8 cellular contexts compared by ENCODE assay signal in the genomic region with DNA sequence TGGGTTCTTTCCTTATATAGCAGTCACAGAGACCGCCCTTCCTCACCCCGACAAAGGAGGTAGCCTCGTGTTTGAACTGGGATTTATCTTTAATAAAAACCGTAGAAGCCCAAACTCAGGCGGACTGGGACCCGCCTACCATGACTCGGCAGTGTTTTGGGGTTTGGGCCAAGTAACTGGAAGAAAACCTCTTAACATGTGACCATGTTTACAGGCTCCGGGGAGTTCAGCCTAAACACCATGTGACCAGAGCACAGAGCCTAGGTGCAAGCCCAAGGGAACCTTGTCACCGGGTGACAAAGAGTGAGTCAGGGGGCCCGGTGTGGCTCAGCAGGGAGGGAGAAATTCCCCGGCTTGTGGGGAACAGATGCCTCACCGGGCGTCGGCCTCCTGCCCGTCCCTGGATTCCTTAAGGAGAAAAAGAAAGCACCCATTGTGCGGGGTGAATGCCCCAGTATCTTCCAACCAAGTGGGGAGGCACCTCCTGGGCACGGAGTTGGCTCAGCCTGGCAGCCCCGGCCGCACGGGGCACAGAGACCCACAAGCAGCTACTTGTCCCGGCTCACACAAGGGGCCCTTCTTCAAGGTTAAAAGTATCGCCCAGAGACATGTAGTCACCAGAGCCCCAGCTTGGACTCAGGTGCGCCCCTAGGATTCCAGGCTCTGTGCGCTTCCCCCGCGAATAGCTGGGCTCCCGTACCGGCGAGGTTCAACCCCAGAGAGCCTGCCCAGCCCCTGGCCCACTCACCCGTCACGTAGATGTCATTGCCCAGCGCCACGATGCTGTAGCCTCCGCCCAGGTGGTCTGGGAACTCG. TPM values are rescaled to one million over a fixed set of nuclear protein-coding genes. Genes with fewer than 3 reads are reported as not detected.
DNase-seq lines count a peak whose midpoint lies in the region; ATAC-seq and TF ChIP-seq lines count a peak whose summit lies in the region.

No MANE protein-coding gene starts in this region.

- peak overlapping the region; percentile 80 for H3K9ac ChIP-seq in SK-N-SH

- peak in 1 of 2 experiments; percentile 12; a peak in 1 of 4 replicates for TF ChIP-seq EP300 in SK-N-SH (IDR thresholded peaks at IDR 0.05; ENCODE audit: borderline replicate concordance in 1 of 2, low read depth in 1 of 2, low read length in 1 of 2)

- intact Hi-C loops in thyroid gland (cut with DNase I) = loop anchor here (2.0 kb wide), 1 partner anchor 14 kb away; no protein-coding TSS in a partner anchor

- H3K4me1 ChIP-seq in SK-N-SH (ENCODE audit: control insufficient read depth in 1 of 2, insufficient read depth in 2 of 2, low read depth in 1 of 2, low read length in 1 of 2) (peaks cover 10 to 26% of the 10 kb centered on the region in 2 experiments; a peak in 2 of 4 replicates), thyroid gland (peaks cover 39 to 62% of the 10 kb centered on the region in 2 donors)

- DNase-seq in DMS79 treated with DMSO at 0.1 percent for 48 hours (lab: John Stamatoyannopoulos, UW) (peak; percentile 31), DMS79 (lab: John Stamatoyannopoulos, UW) (no peak), SK-N-SH (peak; percentile 63), germinal center (ENCODE audit: low spot score) (peak; percentile 39), nucleus accumbens (lab: John Stamatoyannopoulos, UW) (peak in 52 of 56 donors; percentile 36 to 87 (median 64)), thyroid gland (peak; percentile 80 to 87)
- peak; percentile 86 for DNase-seq in activated naive CD4-positive, alpha-beta T cell treated with anti-CD3 and anti-CD28 coated beads, Interleukin-2, amount 50 U/mL, for 16 hours

- TF ChIP-seq RAD21 in SK-N-SH (IDR thresholded peaks at IDR 0.05; ENCODE audit: low read length) = no peak

- TF ChIP-seq CTCF in SK-N-SH (IDR thresholded peaks at IDR 0.05) (no peak), thyroid gland (IDR thresholded peaks at IDR 0.05) (no peak)

- H3K36me3 ChIP-seq in SK-N-SH (replicated peaks in 1 of 2; ENCODE audit: control insufficient read depth in 1 of 2, insufficient read depth in 2 of 2, low read length in 1 of 2) (peaks cover 1 to 19% of the 10 kb centered on the region in 2 experiments), thyroid gland (peaks cover 17 to 27% of the 10 kb centered on the region in 2 donors)

- H3F3A ChIP-seq in SK-N-SH (replicated peaks; ENCODE audit: insufficient read depth) = peaks cover 14% of the 10 kb centered on the region

- H3K4me2 ChIP-seq in SK-N-SH = peak overlapping the region; percentile 97

- 9% methylated on average over 14 of the region's 35 CpGs for WGBS in SK-N-SH (ENCODE audit: low lambda C conversion rate)
- WGBS in thyroid gland, 2 donors = 0 to 1% methylated on average over 21 to 27 of the region's 35 CpGs

- TF ChIP-seq POLR2A in thyroid gland (IDR thresholded peaks at IDR 0.05) = peak; percentile 40 to 80

- POLR2A ChIA-PET in SK-N-SH (lab: Yijun Ruan, JAX) = interaction anchor here (1.2 to 1.5 kb wide), 2 partner anchors 21 to 46 kb away, joined by 4 to 6 read pairs; partner anchors contain the start of genes NOL9, TAS1R1 and ZBTB48

- H3K27me3 ChIP-seq in SK-N-SH (ENCODE audit: insufficient read depth) = no peaks in the 10 kb centered on the region
- no peaks in the 10 kb centered on the region for H3K27me3 ChIP-seq in thyroid gland

- H3K4me3 ChIP-seq in SK-N-SH (ENCODE audit: low read depth in 2 of 2, low read length in 1 of 2) (peak overlapping the region; percentile 73 to 76), thyroid gland (replicated peaks in 1 of 3) (peak overlapping the region; percentile 62 to 92 (median 91))

- peak overlapping the region; percentile 13 to 70; a peak in 3 of 4 replicates for H3K27ac ChIP-seq in SK-N-SH (ENCODE audit: low read depth in 2 of 2, low read length in 1 of 2)
- H3K27ac ChIP-seq in thyroid gland = peak overlapping the region; percentile 98 to 99 (median 99)

- H2AFZ ChIP-seq in SK-N-SH (ENCODE audit: low read depth) = peak overlapping the region; percentile 29

- CTCF ChIA-PET in SK-N-SH (lab: Yijun Ruan, JAX) = interaction anchor here (0.6 to 4.0 kb wide), 9 partner anchors 16 to 355 kb away, joined by 3 to 19 read pairs (median 3); partner anchors contain the start of genes NOL9 and TAS1R1

- H3K79me2 ChIP-seq in SK-N-SH (ENCODE audit: insufficient read depth) = peaks cover 54% of the 10 kb centered on the region

- peaks cover 21% of the 10 kb centered on the region; the same call in 1 of the 2 replicates for H4K20me1 ChIP-seq in SK-N-SH (ENCODE audit: insufficient read depth)

- no peaks in the 10 kb centered on the region for H3K9me3 ChIP-seq in SK-N-SH
- no peaks in the 10 kb centered on the region for H3K9me3 ChIP-seq in thyroid gland

- peak; percentile 28 for ATAC-seq in HG03432 (IDR thresholded peaks at IDR 0.05; ENCODE audit: unreplicated experiment)

- H3K9me2 ChIP-seq in SK-N-SH = no peaks in the 10 kb centered on the region

TF ChIP-seq in SK-N-SH, 30 proteins besides CTCF, POLR2A, EP300 and RAD21 (continues in another document):
- no peak for TF ChIP-seq GABPA (IDR thresholded peaks at IDR 0.05; ENCODE audit: low read depth)
- no peak for TF ChIP-seq RCOR1 (IDR thresholded peaks at IDR 0.05; ENCODE audit: low read length)
- TF ChIP-seq FOXM1 (IDR thresholded peaks at IDR 0.05; ENCODE audit: low read depth) = no peak
- 0 out of 2 replicates have a peak, but pooled peaks have one; percentile 28 for TF ChIP-seq NFIC (IDR thresholded peaks at IDR 0.05; ENCODE audit: borderline replicate concordance)
- no peak for TF ChIP-seq FOXJ3 (CRISPR knock-in tag; IDR thresholded peaks at IDR 0.05)
- TF ChIP-seq, protein P1, sequence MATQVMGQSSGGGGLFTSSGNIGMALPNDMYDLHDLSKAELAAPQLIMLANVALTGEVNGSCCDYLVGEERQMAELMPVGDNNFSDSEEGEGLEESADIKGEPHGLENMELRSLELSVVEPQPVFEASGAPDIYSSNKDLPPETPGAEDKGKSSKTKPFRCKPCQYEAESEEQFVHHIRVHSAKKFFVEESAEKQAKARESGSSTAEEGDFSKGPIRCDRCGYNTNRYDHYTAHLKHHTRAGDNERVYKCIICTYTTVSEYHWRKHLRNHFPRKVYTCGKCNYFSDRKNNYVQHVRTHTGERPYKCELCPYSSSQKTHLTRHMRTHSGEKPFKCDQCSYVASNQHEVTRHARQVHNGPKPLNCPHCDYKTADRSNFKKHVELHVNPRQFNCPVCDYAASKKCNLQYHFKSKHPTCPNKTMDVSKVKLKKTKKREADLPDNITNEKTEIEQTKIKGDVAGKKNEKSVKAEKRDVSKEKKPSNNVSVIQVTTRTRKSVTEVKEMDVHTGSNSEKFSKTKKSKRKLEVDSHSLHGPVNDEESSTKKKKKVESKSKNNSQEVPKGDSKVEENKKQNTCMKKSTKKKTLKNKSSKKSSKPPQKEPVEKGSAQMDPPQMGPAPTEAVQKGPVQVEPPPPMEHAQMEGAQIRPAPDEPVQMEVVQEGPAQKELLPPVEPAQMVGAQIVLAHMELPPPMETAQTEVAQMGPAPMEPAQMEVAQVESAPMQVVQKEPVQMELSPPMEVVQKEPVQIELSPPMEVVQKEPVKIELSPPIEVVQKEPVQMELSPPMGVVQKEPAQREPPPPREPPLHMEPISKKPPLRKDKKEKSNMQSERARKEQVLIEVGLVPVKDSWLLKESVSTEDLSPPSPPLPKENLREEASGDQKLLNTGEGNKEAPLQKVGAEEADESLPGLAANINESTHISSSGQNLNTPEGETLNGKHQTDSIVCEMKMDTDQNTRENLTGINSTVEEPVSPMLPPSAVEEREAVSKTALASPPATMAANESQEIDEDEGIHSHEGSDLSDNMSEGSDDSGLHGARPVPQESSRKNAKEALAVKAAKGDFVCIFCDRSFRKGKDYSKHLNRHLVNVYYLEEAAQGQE (IDR thresholded peaks at IDR 0.05; ENCODE audit: low read depth, low read length) = no peak
- TF ChIP-seq RXRA (IDR thresholded peaks at IDR 0.05; ENCODE audit: borderline replicate concordance, low read depth) = no peak; the same call in 1 of the 2 replicates
- peak; percentile 64; the same call in 1 of the 2 replicates for TF ChIP-seq FOSL2 (IDR thresholded peaks at IDR 0.05; ENCODE audit: borderline replicate concordance, low read depth)
- TF ChIP-seq TAF1 (IDR thresholded peaks at IDR 0.05; ENCODE audit: borderline replicate concordance, low read depth, low read length) = peak; percentile 15; the same call in 1 of the 2 replicates
- no peak for TF ChIP-seq SMC3 (IDR thresholded peaks at IDR 0.05; ENCODE audit: low read depth, low read length)
- no peak for TF ChIP-seq CHD2 (IDR thresholded peaks at IDR 0.05; ENCODE audit: low read length, partially characterized antibody)
- TF ChIP-seq RFX5 (IDR thresholded peaks at IDR 0.05; ENCODE audit: low read length) = no peak
- TF ChIP-seq TEAD4 (IDR thresholded peaks at IDR 0.05; ENCODE audit: borderline replicate concordance, insufficient read depth) = 0 out of 2 replicates have a peak, but pooled peaks have one; percentile 25
- no peak for TF ChIP-seq YY1 (IDR thresholded peaks at IDR 0.05; ENCODE audit: low read depth)
- TF ChIP-seq MAX (IDR thresholded peaks at IDR 0.05; ENCODE audit: low read depth) = peak; percentile 90

RNA-seq across cellular contexts. Expression of gene KLHL21, which starts 1.4 kb away (rescaled TPM):
- 9.0 and 12.5 TPM in 2 replicates for polyA plus RNA-seq in SK-N-SH (2012; rRNA removed)
- 4.5 and 7.5 TPM in 2 replicates for polyA plus RNA-seq in SK-N-SH (2012; cell fraction: cytosol; rRNA removed)
- 29.6 and 32.4 TPM in 2 replicates for polyA plus RNA-seq in SK-N-SH (2012; cell fraction: nucleus; rRNA removed)
- total RNA-seq in thyroid gland = 10 to 100 TPM; 34.9 to 68.4 (median 44.6) TPM

RNA-seq across cellular contexts. Expression of gene PHF13, which starts 12.3 kb away (rescaled TPM):
- polyA plus RNA-seq in SK-N-SH (2012; rRNA removed) = 6.5 and 8.5 TPM in 2 replicates
- 6.9 and 8.9 TPM in 2 replicates for polyA plus RNA-seq in SK-N-SH (2012; cell fraction: cytosol; rRNA removed)
- polyA plus RNA-seq in SK-N-SH (2012; cell fraction: nucleus; rRNA removed) = 16.4 and 22.0 TPM in 2 replicates
- total RNA-seq in thyroid gland = 10 to 100 TPM in 1 of 4 donors, 1 to 10 TPM in 3; 7.8 to 14.1 (median 9.5) TPM

RNA-seq across cellular contexts. Expression of gene ZBTB48, which starts 21.5 kb away (rescaled TPM):
- 28.8 and 31.2 TPM in 2 replicates for polyA plus RNA-seq in SK-N-SH (2012; rRNA removed)
- 8.1 and 14.1 TPM in 2 replicates for polyA plus RNA-seq in SK-N-SH (2012; cell fraction: cytosol; rRNA removed)
- polyA plus RNA-seq in SK-N-SH (2012; cell fraction: nucleus; rRNA removed) = 123 and 203 TPM in 2 replicates
- 10 to 100 TPM; 22.7 to 33.8 (median 29.4) TPM for total RNA-seq in thyroid gland

RNA-seq across cellular contexts. Expression of gene THAP3, which starts 23.4 kb away (rescaled TPM):
- polyA plus RNA-seq in SK-N-SH (2012; rRNA removed) = 10.0 and 11.1 TPM in 2 replicates
- polyA plus RNA-seq in SK-N-SH (2012; cell fraction: cytosol; rRNA removed) = 5.4 and 7.7 TPM in 2 replicates
- polyA plus RNA-seq in SK-N-SH (2012; cell fraction: nucleus; rRNA removed) = 25.0 and 36.2 TPM in 2 replicates
- 10 to 100 TPM; 21.2 to 35.3 (median 30.5) TPM for total RNA-seq in thyroid gland

RNA-seq across cellular contexts. Expression of gene TAS1R1, which starts 46.1 kb away (rescaled TPM):
- polyA plus RNA-seq in SK-N-SH (2012; rRNA removed) = not detected in 2 replicates
- polyA plus RNA-seq in SK-N-SH (2012; cell fraction: cytosol; rRNA removed) = 0.03 TPM in 1 of 2 replicates, not detected in the other
- 0.05 TPM in 2 replicates for polyA plus RNA-seq in SK-N-SH (2012; cell fraction: nucleus; rRNA removed)
- total RNA-seq in thyroid gland = not detected
